9 cellular contexts compared by ENCODE assay signal in the genomic region with DNA sequence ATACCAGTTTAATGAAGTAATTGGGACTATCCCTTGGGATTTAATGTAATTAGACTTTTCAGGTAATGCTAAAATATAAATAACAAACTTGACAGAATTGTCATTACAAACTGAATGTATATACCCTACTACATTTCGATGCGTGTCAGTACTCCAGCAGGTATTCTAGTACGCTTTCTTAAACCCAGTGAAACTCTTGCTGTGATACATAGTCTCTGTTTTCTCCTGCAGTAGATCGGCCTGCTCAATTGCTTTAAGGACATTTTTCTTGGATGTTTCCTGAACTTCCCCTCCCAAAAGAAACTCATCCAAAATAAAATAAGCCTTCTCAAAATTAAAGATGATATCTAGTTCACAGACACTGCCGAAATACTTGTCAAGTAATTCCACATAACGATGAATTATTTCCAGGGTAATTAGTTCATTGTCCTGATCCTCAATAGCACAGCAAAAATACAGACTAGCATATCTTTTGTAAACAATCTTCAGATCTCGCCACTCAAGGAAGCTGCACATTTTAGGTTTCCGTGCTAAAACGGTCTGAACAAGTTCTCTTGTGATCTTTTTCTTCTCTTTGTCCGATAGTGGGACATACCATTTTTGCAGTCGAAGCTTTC. TPM values are rescaled to one million over a fixed set of nuclear protein-coding genes. Genes with fewer than 3 reads are reported as not detected.
DNase-seq lines count a peak whose midpoint lies in the region; ATAC-seq, FAIRE-seq and TF ChIP-seq lines count a peak whose summit lies in the region.
"Not testable (repeated sequence)": the region's sequence is repeated elsewhere in the genome, so short reads cannot be mapped to it uniquely, and the experiment has no call there.
"Had no signal": no experiment of that assay in that cellular context is flagged by ENCODE, and none has a peak within 500 bp of the region (broad histone marks: within the 10 kb centered on the region; RNA-seq: fewer than 3 reads in every experiment).

No MANE protein-coding gene starts in this region.

- not testable (repeated sequence) for H3K36me3 Mint-ChIP-seq in WTC11; activated naive CD8-positive, alpha-beta T cell treated with anti-CD3 and anti-CD28 coated beads, Interleukin-2, amount 50 U/mL, for 24 hours (ENCODE audit: low read depth); stimulated activated naive CD8-positive, alpha-beta T cell treated with anti-CD3 and anti-CD28 coated beads, Interleukin-15, Interleukin-2, amounts not matched to agents 100 ng/mL and 50 ng/mL, for 24 hours (ENCODE audit: low read depth)

- H3K4me3 ChIP-seq in BLaER1 treated with 17β-estradiol and CSF1 and Interleukin-3, amounts not matched to agents 10 nM and 100 nM, result peak overlapping the region in 9 of 10 experiments; percentile 18 to 65 (median 41); a peak in 15 of 20 replicates
- peak overlapping the region; percentile 32; the same call in 1 of the 2 replicates for H3K4me3 ChIP-seq in Karpas-422 (ENCODE audit: low read length)
- peak overlapping the region in 3 of 4 donors; percentile 8 to 59 (median 32) for H3K4me3 ChIP-seq in esophagus squamous epithelium
- H3K4me3 ChIP-seq in lower lobe of right lung, result peak overlapping the region; percentile 47

- POLR2A ChIA-PET in WTC11 (lab: Charles Lee), result not testable (repeated sequence)

- not testable (repeated sequence) for H3K9me3 Mint-ChIP-seq in WTC11; activated naive CD8-positive, alpha-beta T cell treated with anti-CD3 and anti-CD28 coated beads, Interleukin-2, amount 50 U/mL, for 24 hours; stimulated activated naive CD8-positive, alpha-beta T cell treated with anti-CD3 and anti-CD28 coated beads, Interleukin-15, Interleukin-2, amounts not matched to agents 100 ng/mL and 50 ng/mL, for 24 hours

- CTCF ChIA-PET in WTC11 (lab: Charles Lee), result not testable (repeated sequence)

- H3K4me1 ChIP-seq in BLaER1 treated with 17β-estradiol and CSF1 and Interleukin-3, amounts not matched to agents 10 nM and 100 nM, result peaks cover 5 to 44% (median 8%) of the 10 kb centered on the region in 10 experiments; a peak in 14 of 20 replicates
- H3K4me1 ChIP-seq in Karpas-422 (ENCODE audit: low read length) (peaks cover 32% of the 10 kb centered on the region), esophagus squamous epithelium (peaks cover 0 to 12% (median 0%) of the 10 kb centered on the region in 3 donors)
- not testable (repeated sequence) for H3K4me1 ChIP-seq in lower lobe of right lung

- H3K79me2 ChIP-seq in Karpas-422 (ENCODE audit: low read length), result not testable (repeated sequence)

- H3K27ac ChIP-seq in BLaER1 treated with 17β-estradiol and CSF1 and Interleukin-3, amounts not matched to agents 10 nM and 100 nM, result peak overlapping the region in 4 of 11 experiments; percentile 7 to 63 (median 48); a peak in 7 of 22 replicates
- not testable (repeated sequence) for H3K27ac ChIP-seq in Karpas-422 (ENCODE audit: low read length)
- H3K27ac ChIP-seq in esophagus squamous epithelium (peak overlapping the region in 1 of 4 donors; percentile 18), lower lobe of right lung (peak overlapping the region; percentile 70)

- peak overlapping the region; percentile 43 for H3K4me3 Mint-ChIP-seq in WTC11
- peak overlapping the region; percentile 50 for H3K4me3 Mint-ChIP-seq in activated naive CD8-positive, alpha-beta T cell treated with anti-CD3 and anti-CD28 coated beads, Interleukin-2, amount 50 U/mL, for 24 hours
- H3K4me3 Mint-ChIP-seq in stimulated activated naive CD8-positive, alpha-beta T cell treated with anti-CD3 and anti-CD28 coated beads, Interleukin-15, Interleukin-2, amounts not matched to agents 100 ng/mL and 50 ng/mL, for 24 hours, result peak overlapping the region; percentile 61

- H3K27me3 ChIP-seq in BLaER1 treated with 17β-estradiol and CSF1 and Interleukin-3, amounts not matched to agents 10 nM and 100 nM, result peaks cover 0 to 35% (median 32%) of the 10 kb centered on the region in 11 experiments; a peak in 19 of 22 replicates
- H3K27me3 ChIP-seq in Karpas-422 (ENCODE audit: low read length); lower lobe of right lung (ENCODE audit: low read depth): not testable (repeated sequence)
- H3K27me3 ChIP-seq in esophagus squamous epithelium, result peaks cover 0 to 47% (median 0%) of the 10 kb centered on the region in 4 donors

- not testable (repeated sequence) for H3K4me1 Mint-ChIP-seq in WTC11
- H3K4me1 Mint-ChIP-seq in activated naive CD8-positive, alpha-beta T cell treated with anti-CD3 and anti-CD28 coated beads, Interleukin-2, amount 50 U/mL, for 24 hours, result peaks cover 18% of the 10 kb centered on the region
- H3K4me1 Mint-ChIP-seq in stimulated activated naive CD8-positive, alpha-beta T cell treated with anti-CD3 and anti-CD28 coated beads, Interleukin-15, Interleukin-2, amounts not matched to agents 100 ng/mL and 50 ng/mL, for 24 hours (ENCODE audit: low read depth), result peaks cover 19% of the 10 kb centered on the region

- peak overlapping the region; percentile 67; the same call in 1 of the 2 replicates for H2AFZ ChIP-seq in Karpas-422 (ENCODE audit: low read length)

- H3K27me3 Mint-ChIP-seq in WTC11 (ENCODE audit: low read depth), result not testable (repeated sequence)
- peaks cover 14% of the 10 kb centered on the region for H3K27me3 Mint-ChIP-seq in activated naive CD8-positive, alpha-beta T cell treated with anti-CD3 and anti-CD28 coated beads, Interleukin-2, amount 50 U/mL, for 24 hours
- H3K27me3 Mint-ChIP-seq in stimulated activated naive CD8-positive, alpha-beta T cell treated with anti-CD3 and anti-CD28 coated beads, Interleukin-15, Interleukin-2, amounts not matched to agents 100 ng/mL and 50 ng/mL, for 24 hours, result peaks cover 25% of the 10 kb centered on the region

- TF ChIP-seq POLR2A in esophagus squamous epithelium (IDR thresholded peaks at IDR 0.05), result not testable (repeated sequence)

- intact Hi-C loops in esophagus squamous epithelium (cut with DNase I); lower lobe of right lung (cut with DNase I): not testable (repeated sequence)

- peak overlapping the region; percentile 54 to 80 (median 69) for H3K4me2 ChIP-seq in BLaER1 treated with 17β-estradiol and CSF1 and Interleukin-3, amounts not matched to agents 10 nM and 100 nM
- H3K4me2 ChIP-seq in Karpas-422 (ENCODE audit: low read depth, low read length, poor library complexity, severe bottlenecking), result peak overlapping the region; percentile 51

- TF ChIP-seq CTCF in WTC11 (IDR thresholded peaks at IDR 0.05); esophagus squamous epithelium (IDR thresholded peaks at IDR 0.05); lower lobe of right lung (IDR thresholded peaks at IDR 0.05): not testable (repeated sequence)

- not testable (repeated sequence) for H3K36me3 ChIP-seq in BLaER1 treated with 17β-estradiol and CSF1 and Interleukin-3, amounts not matched to agents 10 nM and 100 nM; Karpas-422 (ENCODE audit: insufficient read depth, low read length); esophagus squamous epithelium; lower lobe of right lung

- H3K9ac ChIP-seq in BLaER1 treated with 17β-estradiol and CSF1 and Interleukin-3, amounts not matched to agents 10 nM and 100 nM, result peak overlapping the region in 7 of 11 experiments; percentile 14 to 65 (median 45); a peak in 6 of 22 replicates
- not testable (repeated sequence) for H3K9ac ChIP-seq in Karpas-422 (ENCODE audit: low read length)

- DNase-seq in GM19239 (ENCODE audit: insufficient read length, low spot score); Karpas-422; WTC11 (ENCODE audit: low spot score); activated naive CD8-positive, alpha-beta T cell treated with anti-CD3 and anti-CD28 coated beads, Interleukin-2, amount 50 U/mL, for 24 hours; esophagus squamous epithelium (lab: John Stamatoyannopoulos, UW); lower lobe of right lung: not testable (repeated sequence)

- peak; percentile 64 for FAIRE-seq in GM19239 (lab: Jason Lieb, UNC)

- not testable (repeated sequence) for H3K9me3 ChIP-seq in BLaER1 treated with 17β-estradiol and CSF1 and Interleukin-3, amounts not matched to agents 10 nM and 100 nM (replicated peaks in 1 of 11); Karpas-422 (ENCODE audit: low read length); esophagus squamous epithelium; lower lobe of right lung

- not testable (repeated sequence) for H3K9me2 ChIP-seq in Karpas-422 (replicated peaks; ENCODE audit: insufficient read depth, low read length)

- H3K27ac Mint-ChIP-seq in WTC11, result peak overlapping the region; percentile 17; the same call in 1 of the 2 replicates
- H3K27ac Mint-ChIP-seq in activated naive CD8-positive, alpha-beta T cell treated with anti-CD3 and anti-CD28 coated beads, Interleukin-2, amount 50 U/mL, for 24 hours, result peak overlapping the region; percentile 9
- H3K27ac Mint-ChIP-seq in stimulated activated naive CD8-positive, alpha-beta T cell treated with anti-CD3 and anti-CD28 coated beads, Interleukin-15, Interleukin-2, amounts not matched to agents 100 ng/mL and 50 ng/mL, for 24 hours, result not testable (repeated sequence)

- not testable (repeated sequence) for H4K20me1 ChIP-seq in BLaER1 treated with 17β-estradiol and CSF1 and Interleukin-3, amounts not matched to agents 10 nM and 100 nM; Karpas-422 (ENCODE audit: insufficient read depth, low read depth, low read length)

- WGBS in esophagus squamous epithelium, 2 donors, result 33 to 37% methylated on average over 9 to 11 of the region's 11 CpGs

- ATAC-seq in WTC11; activated naive CD8-positive, alpha-beta T cell treated with anti-CD3 and anti-CD28 coated beads, Interleukin-2, amount 50 U/mL, for 24 hours; lower lobe of right lung: not testable (repeated sequence)

RNA-seq across cellular contexts. Expression of gene HEATR6, which starts 23.4 kb away (rescaled TPM):
- total RNA-seq in Karpas-422 (2014; rRNA removed; shearing (Covaris generic); ENCODE audit: low replicate concordance), result 12.3 and 12.7 TPM in 2 replicates
- total RNA-seq in WTC11 (2021) (20.7 to 23.1 TPM (median 21.3 TPM) in 3 replicates), esophagus squamous epithelium (10 to 100 TPM in 2 of 4 donors, 1 to 10 TPM in 2; 5.8 to 14.8 (median 11.4) TPM), lower lobe of right lung (28.2 TPM)

RNA-seq across cellular contexts. Expression of gene CA4, which starts 47.6 kb away (rescaled TPM):
- not detected in 2 replicates for total RNA-seq in Karpas-422 (2014; rRNA removed; shearing (Covaris generic); ENCODE audit: low replicate concordance)
- total RNA-seq in WTC11 (2021), result 5.4 to 6.7 TPM (median 6.2 TPM) in 3 replicates
- total RNA-seq in esophagus squamous epithelium, result 1 to 10 TPM in 2 of 4 donors, under 1 TPM in 1, not detected in 1; 0.45 to 1.3 (median 1.1) TPM
- 72.8 TPM for total RNA-seq in lower lobe of right lung
- total RNA-seq: activated CD8-positive, alpha-beta memory T cell treated with anti-CD3 and anti-CD28 coated beads for 36 hours had no signal
